Comparison of ENCODE assay signal across 8 cellular contexts in the genomic region with DNA sequence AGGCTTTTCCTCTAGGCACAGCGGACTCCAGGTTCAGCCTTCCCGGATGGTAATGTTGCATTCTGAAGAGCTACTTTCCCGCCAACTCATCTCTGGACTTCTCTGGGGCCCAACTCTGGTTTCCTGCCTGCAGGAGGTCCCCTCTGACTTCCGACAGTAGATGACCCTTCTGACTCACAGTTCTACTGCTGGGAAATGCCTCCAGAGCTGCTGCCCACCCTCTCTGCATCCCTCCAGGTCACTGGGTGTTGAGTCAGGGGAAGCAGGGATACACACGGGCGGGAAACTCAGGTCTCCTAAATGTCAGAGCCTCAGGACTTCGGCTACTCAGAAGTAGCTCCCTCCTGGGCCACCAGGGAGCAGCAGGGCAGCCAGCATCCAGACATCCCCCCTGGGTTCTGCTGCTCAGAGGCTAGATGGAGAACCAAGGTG. TPM values are rescaled to one million over a fixed set of nuclear protein-coding genes. Genes with fewer than 3 reads are reported as not detected.
DNase-seq lines count a peak whose midpoint lies in the region; ATAC-seq, FAIRE-seq and TF ChIP-seq lines count a peak whose summit lies in the region.
"Had no signal": no experiment of that assay in that cellular context is flagged by ENCODE, and none has a peak within 500 bp of the region (broad histone marks: within the 10 kb centered on the region; RNA-seq: fewer than 3 reads in every experiment).

No MANE protein-coding gene starts in this region.

- no peak for TF ChIP-seq RAD21 in HepG2 (CRISPR knock-in tag; IDR thresholded peaks at IDR 0.05)

- no peak overlapping the region for H2AFZ ChIP-seq in HepG2 (ENCODE audit: low read length)

- in situ Hi-C loops in HepG2 (cut with HindIII; ENCODE audit: extremely low pct_ligation_motif_present, low pct_unique_long_range_greater_than_20kb), result no loop called here

- POLR2A ChIA-PET in HepG2 (lab: Yijun Ruan, JAX), result no interaction called here

- ATAC-seq in HG02763 (IDR thresholded peaks at IDR 0.05; ENCODE audit: unreplicated experiment) (peak; percentile 24), HepG2 (peak; percentile 45)

- no peaks in the 10 kb centered on the region for H4K20me1 ChIP-seq in HepG2 (ENCODE audit: insufficient read depth, low read length)

- FAIRE-seq in HepG2 (lab: Jason Lieb, UNC), result peak; percentile 52
- FAIRE-seq: TTC549 had no signal

- CTCF ChIA-PET in HepG2 (lab: Yijun Ruan, JAX; ENCODE audit: low intra/inter-chr PET ratio, low total read pairs), result no interaction called here

- no peaks in the 10 kb centered on the region for H3K79me2 ChIP-seq in HepG2 (ENCODE audit: insufficient read depth, low read length)

- H3K4me2 ChIP-seq in HepG2 (ENCODE audit: low read depth, low read length), result no peak overlapping the region

- TF ChIP-seq EP300 in HepG2 (IDR thresholded peaks at IDR 0.05; ENCODE audit: low read depth in 2 of 2, low read length in 2 of 2), result no peak
- TF ChIP-seq EP300 in HepG2 (CRISPR knock-in tag; IDR thresholded peaks at IDR 0.05; ENCODE audit: borderline replicate concordance), result no peak
- TF ChIP-seq EP300 in stomach (IDR thresholded peaks at IDR 0.05), result no peak

- H3K27me3 ChIP-seq in HepG2 (ENCODE audit: control insufficient read depth in 1 of 2, insufficient read depth in 2 of 2, low read length in 2 of 2), result peaks cover 7 to 39% of the 10 kb centered on the region in 2 experiments; a peak in 4 of 5 replicates
- H3K27me3 ChIP-seq in stomach, result peaks cover 0 to 3% (median 0%) of the 10 kb centered on the region in 3 donors

- H3K9ac ChIP-seq in HepG2 (ENCODE audit: insufficient read depth, low read depth, low read length), result no peak overlapping the region

- TF ChIP-seq CTCF in HepG2 (CRISPR knock-in tag; IDR thresholded peaks at IDR 0.05) (peak; percentile 35), stomach (IDR thresholded peaks at IDR 0.05) (no peak)

- peaks cover 45% of the 10 kb centered on the region for H3K4me1 ChIP-seq in HepG2 (ENCODE audit: insufficient read depth, low read length)
- H3K4me1 ChIP-seq in stomach, result peaks cover 21 to 83% (median 56%) of the 10 kb centered on the region in 4 donors

- intact Hi-C loops in HepG2 (cut with micrococcal nuclease; ENCODE audit: unreplicated experiment) (no loop called here), stomach (cut with DNase I; ENCODE audit: low total_unique reads) (no loop called here)

- H3K36me3 ChIP-seq in HepG2 (replicated peaks in 1 of 2; ENCODE audit: control insufficient read depth in 1 of 2, insufficient read depth in 2 of 2, low read length in 2 of 2) (no peaks in the 10 kb centered on the region), stomach (no peaks in the 10 kb centered on the region)

- WGBS in HepG2 (ENCODE audit: low lambda C conversion rate), result 0% methylated on average over 1 of the region's 7 CpGs
- 57 to 73% (median 59%) methylated on average over 6 to 7 of the region's 7 CpGs for WGBS in stomach, 5 donors

- no peak for TF ChIP-seq POLR2A in HepG2 (IDR thresholded peaks at IDR 0.05; ENCODE audit: insufficient read depth in 1 of 2, low read depth in 2 of 2, low read length in 2 of 2)
- no peak for TF ChIP-seq POLR2A in stomach (IDR thresholded peaks at IDR 0.05)

- H3K27ac ChIP-seq in HepG2 (ENCODE audit: extremely low read length, insufficient read depth, low read length) (no peak overlapping the region), stomach (peak overlapping the region in 2 of 5 donors; percentile 12 to 73)

- DNase-seq in ELR (ENCODE audit: low read depth), result peak; percentile 91
- peak; percentile 50 for DNase-seq in UCSD-AML1 (lab: John Stamatoyannopoulos, UW; ENCODE audit: unreplicated experiment)
- no peak for DNase-seq in HepG2 (ENCODE audit: low spot score)
- no peak for DNase-seq in NCI-H2107 treated with DMSO at 0.1 percent for 48 hours (lab: John Stamatoyannopoulos, UW; ENCODE audit: unreplicated experiment)
- no peak for DNase-seq in NCI-H2029 treated with DMSO at 0.1 percent for 48 hours (lab: John Stamatoyannopoulos, UW)
- no peak for DNase-seq in stomach

- H3K4me3 ChIP-seq in HepG2 (replicated peaks in 1 of 3; ENCODE audit: insufficient read depth in 1 of 3, low read depth in 2 of 3, low read length in 3 of 3) (no peak overlapping the region), stomach (no peak overlapping the region)

- H3K9me3 ChIP-seq in HepG2 (ENCODE audit: low read length) (no peaks in the 10 kb centered on the region), stomach (no peaks in the 10 kb centered on the region)

- no TSS peak for BruUV-seq in HepG2 (replicated peaks; lab: Mats Ljungman, UMichigan)

TF ChIP-seq in HepG2, 621 proteins besides CTCF, POLR2A, EP300 and RAD21 (continues in another document):
- TF ChIP-seq, protein P1, sequence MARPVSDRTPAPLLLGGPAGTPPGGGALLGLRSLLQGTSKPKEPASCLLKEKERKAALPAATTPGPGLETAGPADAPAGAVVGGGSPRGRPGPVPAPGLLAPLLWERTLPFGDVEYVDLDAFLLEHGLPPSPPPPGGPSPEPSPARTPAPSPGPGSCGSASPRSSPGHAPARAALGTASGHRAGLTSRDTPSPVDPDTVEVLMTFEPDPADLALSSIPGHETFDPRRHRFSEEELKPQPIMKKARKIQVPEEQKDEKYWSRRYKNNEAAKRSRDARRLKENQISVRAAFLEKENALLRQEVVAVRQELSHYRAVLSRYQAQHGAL (CRISPR knock-in tag; IDR thresholded peaks at IDR 0.05; ENCODE audit: not compliant biosample characterization), result no peak
- TF ChIP-seq, protein P2, sequence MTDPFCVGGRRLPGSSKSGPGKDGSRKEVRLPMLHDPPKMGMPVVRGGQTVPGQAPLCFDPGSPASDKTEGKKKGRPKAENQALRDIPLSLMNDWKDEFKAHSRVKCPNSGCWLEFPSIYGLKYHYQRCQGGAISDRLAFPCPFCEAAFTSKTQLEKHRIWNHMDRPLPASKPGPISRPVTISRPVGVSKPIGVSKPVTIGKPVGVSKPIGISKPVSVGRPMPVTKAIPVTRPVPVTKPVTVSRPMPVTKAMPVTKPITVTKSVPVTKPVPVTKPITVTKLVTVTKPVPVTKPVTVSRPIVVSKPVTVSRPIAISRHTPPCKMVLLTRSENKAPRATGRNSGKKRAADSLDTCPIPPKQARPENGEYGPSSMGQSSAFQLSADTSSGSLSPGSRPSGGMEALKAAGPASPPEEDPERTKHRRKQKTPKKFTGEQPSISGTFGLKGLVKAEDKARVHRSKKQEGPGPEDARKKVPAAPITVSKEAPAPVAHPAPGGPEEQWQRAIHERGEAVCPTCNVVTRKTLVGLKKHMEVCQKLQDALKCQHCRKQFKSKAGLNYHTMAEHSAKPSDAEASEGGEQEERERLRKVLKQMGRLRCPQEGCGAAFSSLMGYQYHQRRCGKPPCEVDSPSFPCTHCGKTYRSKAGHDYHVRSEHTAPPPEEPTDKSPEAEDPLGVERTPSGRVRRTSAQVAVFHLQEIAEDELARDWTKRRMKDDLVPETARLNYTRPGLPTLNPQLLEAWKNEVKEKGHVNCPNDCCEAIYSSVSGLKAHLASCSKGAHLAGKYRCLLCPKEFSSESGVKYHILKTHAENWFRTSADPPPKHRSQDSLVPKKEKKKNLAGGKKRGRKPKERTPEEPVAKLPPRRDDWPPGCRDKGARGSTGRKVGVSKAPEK (CRISPR knock-in tag; IDR thresholded peaks at IDR 0.05; ENCODE audit: borderline replicate concordance), result no peak
- TF ChIP-seq PHB2 (IDR thresholded peaks at IDR 0.05; ENCODE audit: partially characterized antibody), result no peak
- TF ChIP-seq, protein P3, sequence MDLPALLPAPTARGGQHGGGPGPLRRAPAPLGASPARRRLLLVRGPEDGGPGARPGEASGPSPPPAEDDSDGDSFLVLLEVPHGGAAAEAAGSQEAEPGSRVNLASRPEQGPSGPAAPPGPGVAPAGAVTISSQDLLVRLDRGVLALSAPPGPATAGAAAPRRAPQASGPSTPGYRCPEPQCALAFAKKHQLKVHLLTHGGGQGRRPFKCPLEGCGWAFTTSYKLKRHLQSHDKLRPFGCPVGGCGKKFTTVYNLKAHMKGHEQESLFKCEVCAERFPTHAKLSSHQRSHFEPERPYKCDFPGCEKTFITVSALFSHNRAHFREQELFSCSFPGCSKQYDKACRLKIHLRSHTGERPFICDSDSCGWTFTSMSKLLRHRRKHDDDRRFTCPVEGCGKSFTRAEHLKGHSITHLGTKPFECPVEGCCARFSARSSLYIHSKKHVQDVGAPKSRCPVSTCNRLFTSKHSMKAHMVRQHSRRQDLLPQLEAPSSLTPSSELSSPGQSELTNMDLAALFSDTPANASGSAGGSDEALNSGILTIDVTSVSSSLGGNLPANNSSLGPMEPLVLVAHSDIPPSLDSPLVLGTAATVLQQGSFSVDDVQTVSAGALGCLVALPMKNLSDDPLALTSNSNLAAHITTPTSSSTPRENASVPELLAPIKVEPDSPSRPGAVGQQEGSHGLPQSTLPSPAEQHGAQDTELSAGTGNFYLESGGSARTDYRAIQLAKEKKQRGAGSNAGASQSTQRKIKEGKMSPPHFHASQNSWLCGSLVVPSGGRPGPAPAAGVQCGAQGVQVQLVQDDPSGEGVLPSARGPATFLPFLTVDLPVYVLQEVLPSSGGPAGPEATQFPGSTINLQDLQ (CRISPR knock-in tag; IDR thresholded peaks at IDR 0.05), result no peak

RNA-seq across cellular contexts. Expression of a gene that starts 2.1 kb away (rescaled TPM):
- 0.13 and 0.20 TPM in 2 replicates for total RNA-seq in HepG2 (2016; rRNA removed; fragmentation: Illumina TruSeq; extraction: Trizol)
- total RNA-seq in HepG2 (2016; cell fraction: cytosol; rRNA removed; fragmentation: Illumina TruSeq; extraction: Trizol; ENCODE audit: low read depth), result 0.20 and 0.26 TPM in 2 replicates
- total RNA-seq in HepG2 (2016; cell fraction: insoluble cytoplasmic fraction; rRNA removed; fragmentation: Illumina TruSeq; extraction: Trizol), result 0.18 and 0.24 TPM in 2 replicates
- total RNA-seq in HepG2 (2016; cell fraction: membrane; rRNA removed; fragmentation: Illumina TruSeq; extraction: Trizol), result 0.28 and 0.31 TPM in 2 replicates
- total RNA-seq in HepG2 (2016; cell fraction: nucleus; rRNA removed; fragmentation: Illumina TruSeq; extraction: Trizol), result 0.19 and 0.22 TPM in 2 replicates
- polyA plus RNA-seq in HepG2 (2011; rRNA removed), result 0.17 and 0.22 TPM in 2 replicates
- 0.17 and 0.25 TPM in 2 replicates for polyA plus RNA-seq in HepG2 (2011; cell fraction: cytosol; rRNA removed)
- polyA plus RNA-seq in HepG2 (2011; cell fraction: nucleus; rRNA removed), result 0.76 and 0.82 TPM in 2 replicates
- polyA plus RNA-seq in HepG2 (2012), result 0.15 and 0.25 TPM in 2 replicates
- polyA plus RNA-seq in HepG2 (2016; cell fraction: cytosol; fragmentation: Illumina TruSeq; extraction: Trizol; ENCODE audit: low read depth), result 0.27 and 0.36 TPM in 2 replicates
- polyA plus RNA-seq in HepG2 (2016; cell fraction: insoluble cytoplasmic fraction; fragmentation: Illumina TruSeq; extraction: Trizol; ENCODE audit: low read depth), result 0.05 and 0.10 TPM in 2 replicates
- polyA plus RNA-seq in HepG2 (2016; cell fraction: membrane; fragmentation: Illumina TruSeq; extraction: Trizol; ENCODE audit: low read depth), result 0.26 and 0.30 TPM in 2 replicates
- 0.25 TPM in 2 replicates for polyA plus RNA-seq in HepG2 (2016; cell fraction: nucleus; fragmentation: Illumina TruSeq; extraction: Trizol; ENCODE audit: insufficient read depth, low read depth)
- polyA minus RNA-seq in HepG2 (2011; rRNA and poly(A)+ RNA removed; ENCODE audit: low replicate concordance), result 1.0 and 6.8 TPM in 2 replicates
- 0.30 and 0.44 TPM in 2 replicates for polyA minus RNA-seq in HepG2 (2011; cell fraction: cytosol; rRNA and poly(A)+ RNA removed)
- 0.37 and 0.52 TPM in 2 replicates for polyA minus RNA-seq in HepG2 (2011; cell fraction: nucleus; rRNA and poly(A)+ RNA removed)
- 1 to 10 TPM; 2.0 to 8.8 (median 3.2) TPM for total RNA-seq in stomach
- under 1 TPM; 0.30 to 0.68 (median 0.31) TPM for polyA plus RNA-seq in stomach

Comparison
In these comparisons a context has a peak if more than half of its experiments do, and no peak if none do; other contexts are left out.
1. DNase-seq: peak in ELR (single experiment) and UCSD-AML1 (single experiment); none in HepG2 (single experiment), NCI-H2107 treated with DMSO at 0.1 percent for 48 hours (single experiment), NCI-H2029 treated with DMSO at 0.1 percent for 48 hours (single experiment) and stomach (single experiment).